Comparison of ENCODE assay signal across 8 cellular contexts in genomic region chr14:93543766-93544165, GRCh38.
DNase-seq lines count a peak whose midpoint lies in the region; ATAC-seq and TF ChIP-seq lines count a peak whose summit lies in the region.

No MANE protein-coding gene starts in this region.

- DNase-seq in cardiac muscle cell (ENCODE audit: low read depth in 1 of 2, low spot score in 1 of 2), result peak; percentile 10 to 44
- no peak for DNase-seq in left cardiac atrium
- DNase-seq in NCI-H748 (lab: John Stamatoyannopoulos, UW; ENCODE audit: unreplicated experiment), result peak; percentile 30
- peak; percentile 19 for DNase-seq in epidermal melanocyte (ENCODE audit: insufficient read length, low spot score)
- DNase-seq in type B pancreatic cell (ENCODE audit: extremely low spot score, unreplicated experiment), result no peak
- DNase-seq in aorta, result no peak
- DNase-seq in posterior vena cava (ENCODE audit: low spot score), result no peak
- DNase-seq in islet precursor cell, result no peak

- intact Hi-C loops in left cardiac atrium (cut with DNase I) (no loop called here), aorta (cut with DNase I) (no loop called here), posterior vena cava (cut with DNase I) (no loop called here)

- H3K4me3 ChIP-seq in cardiac muscle cell (no peak overlapping the region), aorta (ENCODE audit: low read length in 2 of 2) (no peak overlapping the region)

- no peaks in the 10 kb centered on the region for H3K36me3 ChIP-seq in cardiac muscle cell
- no peaks in the 10 kb centered on the region for H3K36me3 ChIP-seq in aorta (ENCODE audit: control insufficient read depth in 1 of 2, insufficient read depth in 2 of 2, low read length in 1 of 2)

- peak; percentile 49 for TF ChIP-seq CTCF in cardiac muscle cell (IDR thresholded peaks at IDR 0.05; ENCODE audit: low read depth, low read length)
- TF ChIP-seq CTCF in type B pancreatic cell (conservative IDR thresholded peaks at IDR 0.05), result peak; percentile 72

- H3K27ac ChIP-seq in cardiac muscle cell (no peak overlapping the region), aorta (ENCODE audit: low read depth in 1 of 2, low read length in 2 of 2) (no peak overlapping the region)

- H3K27me3 Mint-ChIP-seq in type B pancreatic cell, result peaks cover 9% of the 10 kb centered on the region

- no peak overlapping the region for H3K4me3 Mint-ChIP-seq in type B pancreatic cell

- H3K9me3 ChIP-seq in cardiac muscle cell (ENCODE audit: low read depth), result no peaks in the 10 kb centered on the region
- no peaks in the 10 kb centered on the region for H3K9me3 ChIP-seq in aorta (ENCODE audit: control insufficient read depth, low read length)

- no peaks in the 10 kb centered on the region for H3K27me3 ChIP-seq in cardiac muscle cell
- H3K27me3 ChIP-seq in aorta (ENCODE audit: control insufficient read depth in 1 of 2, insufficient read depth in 2 of 2, low read length in 1 of 2), result no peaks in the 10 kb centered on the region

- no peaks in the 10 kb centered on the region for H3K4me1 ChIP-seq in cardiac muscle cell (ENCODE audit: low read depth)
- H3K4me1 ChIP-seq in aorta (ENCODE audit: control insufficient read depth in 1 of 2, insufficient read depth in 2 of 2, low read length in 2 of 2), result no peaks in the 10 kb centered on the region

- no peaks in the 10 kb centered on the region for H3K36me3 Mint-ChIP-seq in type B pancreatic cell

- no peak overlapping the region for H3K27ac Mint-ChIP-seq in type B pancreatic cell

- no peaks in the 10 kb centered on the region for H3K4me1 Mint-ChIP-seq in type B pancreatic cell (ENCODE audit: unreplicated experiment)

- ATAC-seq in left cardiac atrium (no peak), aorta (ENCODE audit: low FRiP score) (no peak)

- no peaks in the 10 kb centered on the region for H3K9me3 Mint-ChIP-seq in type B pancreatic cell

Comparison
In these comparisons a context has a peak if more than half of its experiments do, and no peak if none do; other contexts are left out.
1. DNase-seq: peak in cardiac muscle cell (2 of 2), NCI-H748 (single experiment) and epidermal melanocyte (single experiment); none in left cardiac atrium (single experiment), type B pancreatic cell (single experiment), aorta (0 of 2), posterior vena cava (single experiment) and islet precursor cell (single experiment).